ENCODE assay signal across 8 cellular contexts in genomic region chr12:30796508-30796780, GRCh38. TPM values are rescaled to one million over a fixed set of nuclear protein-coding genes. Genes with fewer than 3 reads are reported as not detected.
A peak's percentile ranks its signal among the peaks of the same experiment; 100 is the strongest.
DNase-seq lines count a peak whose midpoint lies in the region; ATAC-seq lines count a peak whose summit lies in the region.

No MANE protein-coding gene starts in this region.

- no peaks in the 10 kb centered on the region for H3K9me3 Mint-ChIP-seq in T-helper 1 cell treated with Interleukin-12 subunit alpha and Interleukin-12 subunit beta and Interleukin-4 antibody, amounts not matched to agents 30 μg/mL and 1 μg/mL, for 36 hours
- no peaks in the 10 kb centered on the region for H3K9me3 Mint-ChIP-seq in activated naive CD8-positive, alpha-beta T cell treated with anti-CD3 and anti-CD28 coated beads for 36 hours

- H3K36me3 Mint-ChIP-seq in T-helper 1 cell treated with Interleukin-12 subunit alpha and Interleukin-12 subunit beta and Interleukin-4 antibody, amounts not matched to agents 30 μg/mL and 1 μg/mL, for 36 hours (ENCODE audit: low read depth): no peaks in the 10 kb centered on the region
- peaks cover 2% of the 10 kb centered on the region for H3K36me3 Mint-ChIP-seq in activated naive CD8-positive, alpha-beta T cell treated with anti-CD3 and anti-CD28 coated beads for 36 hours

- DNase-seq in T-helper 1 cell (no peak), HS-27A (ENCODE audit: low read depth) (peak; percentile 81), left ventricle myocardium superior (peak; percentile 32), sciatic nerve (ENCODE audit: low spot score) (peak; percentile 62)
- DNase-seq in activated naive CD8-positive, alpha-beta T cell treated with anti-CD3 and anti-CD28 coated beads for 36 hours: peak; percentile 12
- DNase-seq in stimulated activated naive CD4-positive, alpha-beta T cell (lab: John Stamatoyannopoulos, UW): no peak

- no peak overlapping the region for H3K27ac Mint-ChIP-seq in T-helper 1 cell treated with Interleukin-12 subunit alpha and Interleukin-12 subunit beta and Interleukin-4 antibody, amounts not matched to agents 30 μg/mL and 1 μg/mL, for 36 hours
- no peak overlapping the region for H3K27ac Mint-ChIP-seq in activated naive CD8-positive, alpha-beta T cell treated with anti-CD3 and anti-CD28 coated beads for 36 hours

- H3K4me3 Mint-ChIP-seq in T-helper 1 cell treated with Interleukin-12 subunit alpha and Interleukin-12 subunit beta and Interleukin-4 antibody, amounts not matched to agents 30 μg/mL and 1 μg/mL, for 36 hours: peak overlapping the region; percentile 31
- H3K4me3 Mint-ChIP-seq in activated naive CD8-positive, alpha-beta T cell treated with anti-CD3 and anti-CD28 coated beads for 36 hours: peak overlapping the region; percentile 35

- H3K27me3 Mint-ChIP-seq in T-helper 1 cell treated with Interleukin-12 subunit alpha and Interleukin-12 subunit beta and Interleukin-4 antibody, amounts not matched to agents 30 μg/mL and 1 μg/mL, for 36 hours (ENCODE audit: low read depth): peaks cover 56% of the 10 kb centered on the region
- H3K27me3 Mint-ChIP-seq in activated naive CD8-positive, alpha-beta T cell treated with anti-CD3 and anti-CD28 coated beads for 36 hours: peaks cover 52% of the 10 kb centered on the region

- ATAC-seq in left ventricle myocardium superior: peak; percentile 79
- peak; percentile 75 for ATAC-seq in sciatic nerve
- no peak for ATAC-seq in GM21528 (IDR thresholded peaks at IDR 0.05; ENCODE audit: low FRiP score, unreplicated experiment)

- intact Hi-C loops in left ventricle myocardium superior (cut with micrococcal nuclease) (no loop called here), sciatic nerve (cut with DNase I) (no loop called here)

- peaks cover 11% of the 10 kb centered on the region for H3K4me1 Mint-ChIP-seq in T-helper 1 cell treated with Interleukin-12 subunit alpha and Interleukin-12 subunit beta and Interleukin-4 antibody, amounts not matched to agents 30 μg/mL and 1 μg/mL, for 36 hours (ENCODE audit: low read depth)
- peaks cover 13% of the 10 kb centered on the region for H3K4me1 Mint-ChIP-seq in activated naive CD8-positive, alpha-beta T cell treated with anti-CD3 and anti-CD28 coated beads for 36 hours

RNA-seq across cellular contexts. Expression of gene CAPRIN2, which starts 41.7 kb away (rescaled TPM):
- 1 to 10 TPM; 6.7 to 8.6 TPM for total RNA-seq in activated naive CD8-positive, alpha-beta T cell treated with anti-CD3 and anti-CD28 coated beads for 36 hours
- total RNA-seq in left ventricle myocardium superior (30.2 TPM), sciatic nerve (50.8 TPM)

Comparison
In these comparisons a context has a peak if more than half of its experiments do, and no peak if none do; other contexts are left out.
1. DNase-seq: peak in HS-27A (single experiment), activated naive CD8-positive, alpha-beta T cell treated with anti-CD3 and anti-CD28 coated beads for 36 hours (single experiment), left ventricle myocardium superior (single experiment) and sciatic nerve (single experiment); none in T-helper 1 cell (0 of 5) and stimulated activated naive CD4-positive, alpha-beta T cell (0 of 6).